1 cellular context compared by ENCODE assay signal in genomic region chr6:78942451-78942850, GRCh38.
TF ChIP-seq lines count a peak whose summit lies in the region.

No MANE protein-coding gene starts in this region.

TF ChIP-seq in IMR-90, 13 proteins besides CTCF, POLR2A, EP300 and RAD21:
- TF ChIP-seq USF2 (IDR thresholded peaks at IDR 0.05; ENCODE audit: low read depth, low read length), result no peak
- TF ChIP-seq NFE2L2 (IDR thresholded peaks at IDR 0.05; ENCODE audit: low read depth, low read length), result no peak
- TF ChIP-seq MXI1 (IDR thresholded peaks at IDR 0.05; ENCODE audit: borderline replicate concordance, low read depth, low read length), result no peak
- no peak for TF ChIP-seq RCOR1 (IDR thresholded peaks at IDR 0.05; ENCODE audit: insufficient replicate concordance, low read length)
- no peak for TF ChIP-seq RFX5 (IDR thresholded peaks at IDR 0.05; ENCODE audit: low read depth, low read length)
- TF ChIP-seq SMC3 (IDR thresholded peaks at IDR 0.05; ENCODE audit: low read depth, low read length), result no peak
- TF ChIP-seq FOS (IDR thresholded peaks at IDR 0.05; ENCODE audit: low read depth, low read length), result no peak
- TF ChIP-seq ELK1 (IDR thresholded peaks at IDR 0.05; ENCODE audit: borderline replicate concordance, low read depth, low read length), result no peak
- no peak for TF ChIP-seq BHLHE40 (IDR thresholded peaks at IDR 0.05; ENCODE audit: low read depth, low read length)
- no peak for TF ChIP-seq MAFK (IDR thresholded peaks at IDR 0.05; ENCODE audit: low read depth, low read length)
- TF ChIP-seq CHD1 (IDR thresholded peaks at IDR 0.05; ENCODE audit: low read depth, low read length), result no peak
- TF ChIP-seq CEBPB (IDR thresholded peaks at IDR 0.05; ENCODE audit: low read depth, low read length), result no peak
- TF ChIP-seq MAZ (IDR thresholded peaks at IDR 0.05; ENCODE audit: borderline replicate concordance, low read depth, low read length), result no peak
